1 cellular context compared by ENCODE assay signal in genomic region chr2:26243643-26244478, GRCh38.
A peak's percentile ranks its signal among the peaks of the same experiment; 100 is the strongest.
TF ChIP-seq lines count a peak whose summit lies in the region.

No MANE protein-coding gene starts in this region.

TF ChIP-seq in HepG2, 621 proteins besides CTCF, POLR2A, EP300 and RAD21 (continued from another document and continues in another):
- no peak; the same call in 1 of the 2 replicates for TF ChIP-seq HINFP (CRISPR knock-in tag; IDR thresholded peaks at IDR 0.05; ENCODE audit: low read depth)
- no peak for TF ChIP-seq SIX1 (CRISPR knock-in tag; IDR thresholded peaks at IDR 0.05; ENCODE audit: borderline replicate concordance)
- TF ChIP-seq ZNF143 (CRISPR knock-in tag; IDR thresholded peaks at IDR 0.05) = no peak
- no peak for TF ChIP-seq EHMT2 (IDR thresholded peaks at IDR 0.05; ENCODE audit: borderline replicate concordance, low read depth, low read length)
- TF ChIP-seq MZF1 (CRISPR knock-in tag; IDR thresholded peaks at IDR 0.05; ENCODE audit: borderline replicate concordance) = no peak
- TF ChIP-seq ZNF841 (CRISPR knock-in tag; IDR thresholded peaks at IDR 0.05; ENCODE audit: borderline replicate concordance) = no peak
- TF ChIP-seq TCF12 (IDR thresholded peaks at IDR 0.05) = no peak
- no peak for TF ChIP-seq TCF12 (CRISPR knock-in tag; IDR thresholded peaks at IDR 0.05)
- peak; percentile 89 for TF ChIP-seq KDM5A (IDR thresholded peaks at IDR 0.05; ENCODE audit: borderline replicate concordance, low read length)
- no peak for TF ChIP-seq SKIL (CRISPR knock-in tag; IDR thresholded peaks at IDR 0.05; ENCODE audit: borderline replicate concordance)
- TF ChIP-seq ZNF282 (IDR thresholded peaks at IDR 0.05; ENCODE audit: partially characterized antibody) = no peak
- TF ChIP-seq ZFY (CRISPR knock-in tag; IDR thresholded peaks at IDR 0.05) = no peak
- TF ChIP-seq ZIK1 (CRISPR knock-in tag; IDR thresholded peaks at IDR 0.05; ENCODE audit: borderline replicate concordance, low read depth) = no peak
- TF ChIP-seq PAX8 (CRISPR knock-in tag; IDR thresholded peaks at IDR 0.05; ENCODE audit: borderline replicate concordance) = no peak
- no peak for TF ChIP-seq HDAC2 (CRISPR knock-in tag; IDR thresholded peaks at IDR 0.05)
- 0 out of 2 replicates have a peak, but pooled peaks have one; percentile 35 for TF ChIP-seq MYNN (CRISPR knock-in tag; IDR thresholded peaks at IDR 0.05; ENCODE audit: low read depth)
- no peak for TF ChIP-seq ZNF75D (CRISPR knock-in tag; IDR thresholded peaks at IDR 0.05; ENCODE audit: borderline replicate concordance)
- TF ChIP-seq CENPBD1 (CRISPR knock-in tag; IDR thresholded peaks at IDR 0.05; ENCODE audit: borderline replicate concordance, low read depth) = 0 out of 2 replicates have a peak, but pooled peaks have one; percentile 34
- no peak for TF ChIP-seq KLF9 (CRISPR knock-in tag; IDR thresholded peaks at IDR 0.05; ENCODE audit: low read depth)
- TF ChIP-seq CBX1 (IDR thresholded peaks at IDR 0.05; ENCODE audit: low read depth) = no peak
- no peak for TF ChIP-seq SOX13 (IDR thresholded peaks at IDR 0.05)
- no peak for TF ChIP-seq SOX13 (CRISPR knock-in tag; conservative IDR thresholded peaks at IDR 0.05 in 1 of 2, IDR thresholded peaks at IDR 0.05 in 1 of 2)
- TF ChIP-seq ZNF12 (CRISPR knock-in tag; IDR thresholded peaks at IDR 0.05) = 0 out of 2 replicates have a peak, but pooled peaks have one; percentile 7
- no peak for TF ChIP-seq ZNF207 (IDR thresholded peaks at IDR 0.05; ENCODE audit: borderline replicate concordance)
- TF ChIP-seq HOXD1 (CRISPR knock-in tag; IDR thresholded peaks at IDR 0.05) = no peak
- no peak for TF ChIP-seq CREB1 (IDR thresholded peaks at IDR 0.05)
- TF ChIP-seq CREB1 (CRISPR knock-in tag; IDR thresholded peaks at IDR 0.05) = 0 out of 2 replicates have a peak, but pooled peaks have one; percentile 42
- no peak for TF ChIP-seq JDP2 (CRISPR knock-in tag; IDR thresholded peaks at IDR 0.05; ENCODE audit: borderline replicate concordance)
- no peak for TF ChIP-seq ZNF343 (CRISPR knock-in tag; IDR thresholded peaks at IDR 0.05)
- no peak for TF ChIP-seq ARID2 (CRISPR knock-in tag; IDR thresholded peaks at IDR 0.05; ENCODE audit: borderline replicate concordance)
- TF ChIP-seq GPBP1L1 (CRISPR knock-in tag; IDR thresholded peaks at IDR 0.05) = no peak
- no peak; the same call in 1 of the 2 replicates for TF ChIP-seq REPIN1 (CRISPR knock-in tag; IDR thresholded peaks at IDR 0.05; ENCODE audit: borderline replicate concordance, low read depth)
- TF ChIP-seq ZNF672 (CRISPR knock-in tag; IDR thresholded peaks at IDR 0.05) = no peak
- TF ChIP-seq SP1 (IDR thresholded peaks at IDR 0.05) = no peak
- TF ChIP-seq SP1 (CRISPR knock-in tag; IDR thresholded peaks at IDR 0.05) = no peak
- no peak for TF ChIP-seq ZNF337 (CRISPR knock-in tag; IDR thresholded peaks at IDR 0.05; ENCODE audit: borderline replicate concordance, low read depth)
- no peak for TF ChIP-seq SMC3 (IDR thresholded peaks at IDR 0.05; ENCODE audit: low read length)
- TF ChIP-seq ZNF501 (CRISPR knock-in tag; IDR thresholded peaks at IDR 0.05) = no peak
- TF ChIP-seq SMARCC2 (IDR thresholded peaks at IDR 0.05) = no peak
- TF ChIP-seq KAT8 (CRISPR knock-in tag; IDR thresholded peaks at IDR 0.05) = no peak
- TF ChIP-seq ZFX (CRISPR knock-in tag; IDR thresholded peaks at IDR 0.05; ENCODE audit: low read depth) = no peak
- TF ChIP-seq ZNF24 (IDR thresholded peaks at IDR 0.05) = no peak
- no peak for TF ChIP-seq LBX2 (CRISPR knock-in tag; IDR thresholded peaks at IDR 0.05; ENCODE audit: borderline replicate concordance)
- TF ChIP-seq NR2F1 (CRISPR knock-in tag; IDR thresholded peaks at IDR 0.05) = no peak
- no peak for TF ChIP-seq ZNF264 (CRISPR knock-in tag; IDR thresholded peaks at IDR 0.05)
- no peak for TF ChIP-seq CENPT (CRISPR knock-in tag; IDR thresholded peaks at IDR 0.05; ENCODE audit: low read depth)
- TF ChIP-seq ZBTB21 (CRISPR knock-in tag; IDR thresholded peaks at IDR 0.05) = no peak
- no peak for TF ChIP-seq BRF2 (CRISPR knock-in tag; IDR thresholded peaks at IDR 0.05)
- no peak for TF ChIP-seq CREB3 (CRISPR knock-in tag; IDR thresholded peaks at IDR 0.05)
- 0 out of 2 replicates have a peak, but pooled peaks have one; percentile 12 for TF ChIP-seq PPARG (CRISPR knock-in tag; conservative IDR thresholded peaks at IDR 0.05)
- TF ChIP-seq TFDP1 (CRISPR knock-in tag; IDR thresholded peaks at IDR 0.05; ENCODE audit: borderline replicate concordance) = 0 out of 2 replicates have a peak, but pooled peaks have one; percentile 28
- TF ChIP-seq ZZZ3 (CRISPR knock-in tag; IDR thresholded peaks at IDR 0.05; ENCODE audit: borderline replicate concordance) = no peak
- TF ChIP-seq AHDC1 (CRISPR knock-in tag; IDR thresholded peaks at IDR 0.05; ENCODE audit: borderline replicate concordance) = no peak
- 0 out of 2 replicates have a peak, but pooled peaks have one; percentile 4 for TF ChIP-seq ZNF772 (CRISPR knock-in tag; IDR thresholded peaks at IDR 0.05)
- TF ChIP-seq TFAP4 (IDR thresholded peaks at IDR 0.05; ENCODE audit: borderline replicate concordance, low read depth) = no peak
- no peak for TF ChIP-seq ZBTB8A (CRISPR knock-in tag; IDR thresholded peaks at IDR 0.05; ENCODE audit: borderline replicate concordance, low read depth)
